ENCODE assay signal across 9 cellular contexts in the genomic region with DNA sequence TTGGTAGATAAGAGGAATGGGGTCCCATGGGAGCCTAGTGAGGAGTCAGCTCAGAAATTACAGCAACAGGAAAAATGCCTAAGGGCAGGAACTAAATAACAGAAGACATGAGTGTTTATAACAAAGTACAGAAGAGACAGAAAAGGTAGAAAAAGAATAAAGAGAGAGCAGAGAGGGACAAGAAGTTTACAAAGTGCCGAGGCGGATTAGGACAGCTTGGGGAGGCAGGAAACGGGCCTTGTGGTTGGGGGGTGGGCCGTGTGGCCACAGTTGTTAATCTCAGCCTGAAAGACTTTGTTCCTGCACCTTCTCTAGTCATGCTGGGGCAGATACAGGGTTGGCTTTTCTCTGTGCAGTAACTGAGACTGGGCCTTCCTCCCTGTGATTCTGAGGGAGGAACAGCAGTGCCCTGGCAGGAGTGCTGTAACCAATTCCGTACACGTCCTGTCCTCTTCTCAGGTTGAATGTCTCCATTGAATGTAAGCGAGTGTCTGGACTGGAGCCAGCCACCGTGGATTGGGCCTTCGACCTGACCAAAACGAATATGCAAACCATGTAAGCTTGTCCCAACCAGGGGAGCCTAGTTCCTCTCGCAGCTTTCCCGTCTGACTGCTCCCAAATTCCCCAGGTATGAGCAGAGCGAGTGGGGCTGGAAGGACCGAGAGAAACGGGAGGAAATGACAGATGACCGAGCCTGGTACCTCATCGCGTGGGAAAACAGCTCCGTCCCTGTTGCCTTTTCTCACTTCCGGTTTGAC. TPM values are rescaled to one million over a fixed set of nuclear protein-coding genes. Genes with fewer than 3 reads are reported as not detected.
DNase-seq lines count a peak whose midpoint lies in the region; ATAC-seq, FAIRE-seq and TF ChIP-seq lines count a peak whose summit lies in the region.
"Had no signal": no experiment of that assay in that cellular context is flagged by ENCODE, and none has a peak within 500 bp of the region (broad histone marks: within the 10 kb centered on the region; RNA-seq: fewer than 3 reads in every experiment).

No MANE protein-coding gene starts in this region.

- no peaks in the 10 kb centered on the region for H3K9me3 ChIP-seq in mucosa of descending colon
- H3K9me3 ChIP-seq: thoracic aorta had no signal

- H3K27ac Mint-ChIP-seq in activated CD8-positive, alpha-beta memory T cell treated with anti-CD3 and anti-CD28 coated beads, Interleukin-2, amount 10 ng/mL, durations not matched to agents 7 days and 5 days: peak overlapping the region; percentile 88
- no peak overlapping the region for H3K27ac Mint-ChIP-seq in osteocyte (ENCODE audit: unreplicated experiment)

- H3K4me1 Mint-ChIP-seq in activated CD8-positive, alpha-beta memory T cell treated with anti-CD3 and anti-CD28 coated beads, Interleukin-2, amount 10 ng/mL, durations not matched to agents 7 days and 5 days: peaks cover 34% of the 10 kb centered on the region
- peaks cover 8% of the 10 kb centered on the region for H3K4me1 Mint-ChIP-seq in osteocyte (ENCODE audit: unreplicated experiment)

- no peak for FAIRE-seq in frontal cortex (lab: Jason Lieb, UNC)

- CTCF ChIA-PET in activated CD8-positive, alpha-beta memory T cell treated with anti-CD3 and anti-CD28 coated beads, Interleukin-2, amount 10 ng/mL, durations not matched to agents 7 days and 5 days (lab: Charles Lee): interaction anchor here (0.9 to 3.4 kb wide), 11 partner anchors 8 to 201 kb away, joined by 3 to 27 read pairs (median 5); a partner anchor contains a TSS
- CTCF ChIA-PET in HEK293T (lab: Yijun Ruan, JAX): interaction anchor here (0.7 kb wide), 1 partner anchor 18 kb away, joined by 3 read pairs; no protein-coding TSS in a partner anchor

- H3K4me1 ChIP-seq in mucosa of descending colon (ENCODE audit: low read depth): no peaks in the 10 kb centered on the region

- ATAC-seq in HG03097 (IDR thresholded peaks at IDR 0.05; ENCODE audit: low FRiP score, unreplicated experiment) (peak; percentile 64), mucosa of descending colon (peak; percentile 67)
- ATAC-seq in activated CD8-positive, alpha-beta memory T cell treated with anti-CD3 and anti-CD28 coated beads, Interleukin-2, amount 10 ng/mL, durations not matched to agents 7 days and 5 days: peak; percentile 85

- POLR2A ChIA-PET in HEK293T (lab: Yijun Ruan, JAX): interaction anchor here (0.8 kb wide), 1 partner anchor 15 kb away, joined by 3 read pairs; no protein-coding TSS in a partner anchor

- peaks cover 35% of the 10 kb centered on the region for H3K36me3 Mint-ChIP-seq in activated CD8-positive, alpha-beta memory T cell treated with anti-CD3 and anti-CD28 coated beads, Interleukin-2, amount 10 ng/mL, durations not matched to agents 7 days and 5 days
- peaks cover 33% of the 10 kb centered on the region for H3K36me3 Mint-ChIP-seq in osteocyte (ENCODE audit: unreplicated experiment)

- H3K4me3 ChIP-seq in GM08714 (ENCODE audit: low read length) (peak overlapping the region; percentile 6; the same call in 1 of the 2 replicates), mucosa of descending colon (no peak overlapping the region)
- H3K4me3 ChIP-seq: thoracic aorta had no signal

- no peaks in the 10 kb centered on the region for H3K27me3 Mint-ChIP-seq in activated CD8-positive, alpha-beta memory T cell treated with anti-CD3 and anti-CD28 coated beads, Interleukin-2, amount 10 ng/mL, durations not matched to agents 7 days and 5 days
- no peaks in the 10 kb centered on the region for H3K27me3 Mint-ChIP-seq in osteocyte (ENCODE audit: unreplicated experiment)

- intact Hi-C loops in mucosa of descending colon (cut with DNase I, micrococcal nuclease): no loop called here

- H3K4me3 Mint-ChIP-seq in activated CD8-positive, alpha-beta memory T cell treated with anti-CD3 and anti-CD28 coated beads, Interleukin-2, amount 10 ng/mL, durations not matched to agents 7 days and 5 days: peak overlapping the region; percentile 57
- no peak overlapping the region for H3K4me3 Mint-ChIP-seq in osteocyte (ENCODE audit: unreplicated experiment)

- no peaks in the 10 kb centered on the region for H3K9me3 Mint-ChIP-seq in activated CD8-positive, alpha-beta memory T cell treated with anti-CD3 and anti-CD28 coated beads, Interleukin-2, amount 10 ng/mL, durations not matched to agents 7 days and 5 days (ENCODE audit: low read depth)
- H3K9me3 Mint-ChIP-seq in osteocyte (ENCODE audit: unreplicated experiment): no peaks in the 10 kb centered on the region

- DNase-seq in activated CD8-positive, alpha-beta memory T cell treated with anti-CD3 and anti-CD28 coated beads, Interleukin-2, amount 10 ng/mL, durations not matched to agents 7 days and 5 days: peak; percentile 88
- DNase-seq in mucosa of descending colon: no peak
- DNase-seq in osteocyte (ENCODE audit: extremely low spot score, unreplicated experiment): no peak
- DNase-seq in DMS53 treated with DMSO at 0.1 percent for 48 hours (lab: John Stamatoyannopoulos, UW; ENCODE audit: unreplicated experiment): no peak
- DNase-seq in frontal cortex (ENCODE audit: low spot score in 2 of 2): no peak
- DNase-seq in HEK293T (ENCODE audit: extremely low spot score): no peak

- H3K36me3 ChIP-seq in mucosa of descending colon (ENCODE audit: low read depth): no peaks in the 10 kb centered on the region

- TF ChIP-seq CTCF in mucosa of descending colon (IDR thresholded peaks at IDR 0.05): no peak
- TF ChIP-seq CTCF in osteocyte (IDR thresholded peaks at IDR 0.05): no peak

TF ChIP-seq in HEK293T, 16 proteins besides CTCF, POLR2A, EP300 and RAD21:
- TF ChIP-seq LEF1 (IDR thresholded peaks at IDR 0.05; ENCODE audit: borderline replicate concordance) (no peak), BHLHE40 (IDR thresholded peaks at IDR 0.05; ENCODE audit: borderline replicate concordance) (no peak), SP1 (IDR thresholded peaks at IDR 0.05) (no peak), FOXM1 (IDR thresholded peaks at IDR 0.05; ENCODE audit: borderline replicate concordance) (no peak), L3MBTL2 (conservative IDR thresholded peaks at IDR 0.05) (no peak), FOXA1 (IDR thresholded peaks at IDR 0.05) (no peak), NFRKB (IDR thresholded peaks at IDR 0.05) (no peak), ZNF384 (IDR thresholded peaks at IDR 0.05) (no peak)
- TF ChIP-seq, protein P1, sequence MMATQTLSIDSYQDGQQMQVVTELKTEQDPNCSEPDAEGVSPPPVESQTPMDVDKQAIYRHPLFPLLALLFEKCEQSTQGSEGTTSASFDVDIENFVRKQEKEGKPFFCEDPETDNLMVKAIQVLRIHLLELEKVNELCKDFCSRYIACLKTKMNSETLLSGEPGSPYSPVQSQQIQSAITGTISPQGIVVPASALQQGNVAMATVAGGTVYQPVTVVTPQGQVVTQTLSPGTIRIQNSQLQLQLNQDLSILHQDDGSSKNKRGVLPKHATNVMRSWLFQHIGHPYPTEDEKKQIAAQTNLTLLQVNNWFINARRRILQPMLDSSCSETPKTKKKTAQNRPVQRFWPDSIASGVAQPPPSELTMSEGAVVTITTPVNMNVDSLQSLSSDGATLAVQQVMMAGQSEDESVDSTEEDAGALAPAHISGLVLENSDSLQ (IDR thresholded peaks at IDR 0.05): no peak

RNA-seq across cellular contexts. Expression of a gene that starts 13.2 kb away (rescaled TPM):
- 10 to 100 TPM; 37.0 to 46.0 TPM for total RNA-seq in activated CD8-positive, alpha-beta memory T cell treated with anti-CD3 and anti-CD28 coated beads, Interleukin-2, amount 10 ng/mL, durations not matched to agents 7 days and 5 days
- total RNA-seq in mucosa of descending colon: 10 to 100 TPM; 18.7 to 43.6 (median 23.4) TPM
- total RNA-seq in osteocyte: 24.0 and 28.1 TPM in 2 replicates
- total RNA-seq in frontal cortex: 11.4 TPM

RNA-seq across cellular contexts. Expression of a gene that starts 22.5 kb away (rescaled TPM):
- 100 to 1,000 TPM; 445 to 484 TPM for total RNA-seq in activated CD8-positive, alpha-beta memory T cell treated with anti-CD3 and anti-CD28 coated beads, Interleukin-2, amount 10 ng/mL, durations not matched to agents 7 days and 5 days
- 100 to 1,000 TPM; 412 to 707 (median 630) TPM for total RNA-seq in mucosa of descending colon
- total RNA-seq in osteocyte: 253 and 265 TPM in 2 replicates
- 238 TPM for total RNA-seq in frontal cortex

RNA-seq across cellular contexts. Expression of a gene that starts 34.3 kb away (rescaled TPM):
- 10 to 100 TPM; 90.1 to 97.6 TPM for total RNA-seq in activated CD8-positive, alpha-beta memory T cell treated with anti-CD3 and anti-CD28 coated beads, Interleukin-2, amount 10 ng/mL, durations not matched to agents 7 days and 5 days
- total RNA-seq in mucosa of descending colon (10 to 100 TPM; 60.1 to 70.3 (median 64.1) TPM), osteocyte (66.2 and 71.4 TPM in 2 replicates), frontal cortex (31.4 TPM)

RNA-seq across cellular contexts. Expression of a gene that starts 35.0 kb away (rescaled TPM):
- under 1 TPM; 0.16 to 0.47 TPM for total RNA-seq in activated CD8-positive, alpha-beta memory T cell treated with anti-CD3 and anti-CD28 coated beads, Interleukin-2, amount 10 ng/mL, durations not matched to agents 7 days and 5 days
- total RNA-seq in mucosa of descending colon (1 to 10 TPM; 1.2 to 3.7 (median 1.6) TPM), osteocyte (2.5 and 2.6 TPM in 2 replicates), frontal cortex (14.3 TPM)
